In the genomic region with DNA sequence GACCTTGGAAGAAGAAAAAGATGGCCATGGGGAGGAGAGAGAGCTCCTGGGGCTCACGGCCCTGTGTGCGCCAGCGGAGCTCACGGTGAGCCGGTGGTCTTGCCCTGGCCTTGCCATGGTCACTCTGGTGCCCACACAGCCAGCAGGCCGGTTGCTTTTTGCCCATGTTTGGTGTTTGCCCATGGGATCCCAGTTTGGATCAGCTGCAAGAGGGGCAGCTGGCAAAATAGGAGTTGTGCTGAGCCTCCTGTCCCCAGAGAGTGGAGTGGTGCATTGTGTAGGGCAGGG, we compare ENCODE assay signal across 1 cellular context.
TF ChIP-seq lines count a peak whose summit lies in the region.

No MANE protein-coding gene starts in this region.

TF ChIP-seq in H1, 55 proteins besides CTCF, POLR2A, EP300 and RAD21:
- TF ChIP-seq CEBPB (IDR thresholded peaks at IDR 0.05; ENCODE audit: low read depth, low read length): no peak
